Comparison of ENCODE assay signal across 1 cellular context in genomic region chr1:3326516-3327388, GRCh38.
TF ChIP-seq lines count a peak whose summit lies in the region.

No MANE protein-coding gene starts in this region.

TF ChIP-seq in HepG2, 621 proteins besides CTCF, POLR2A, EP300 and RAD21 (continued from another document and continues in another):
- TF ChIP-seq MIER3 (CRISPR knock-in tag; IDR thresholded peaks at IDR 0.05; ENCODE audit: borderline replicate concordance), result peak; percentile 26; the same call in 1 of the 2 replicates
- no peak for TF ChIP-seq ZFP37 (CRISPR knock-in tag; IDR thresholded peaks at IDR 0.05; ENCODE audit: borderline replicate concordance)
- peak; percentile 67; the same call in 1 of the 2 replicates for TF ChIP-seq ZNF761 (CRISPR knock-in tag; conservative IDR thresholded peaks at IDR 0.05)
- TF ChIP-seq ZFYVE20 (CRISPR knock-in tag; IDR thresholded peaks at IDR 0.05; ENCODE audit: borderline replicate concordance, low read depth), result no peak
- TF ChIP-seq PRDM10 (CRISPR knock-in tag; IDR thresholded peaks at IDR 0.05; ENCODE audit: low read depth), result no peak
- no peak for TF ChIP-seq CEBPZ (IDR thresholded peaks at IDR 0.05; ENCODE audit: low read length)
- no peak for TF ChIP-seq THAP8 (CRISPR knock-in tag; IDR thresholded peaks at IDR 0.05; ENCODE audit: borderline replicate concordance)
- no peak for TF ChIP-seq HNRNPK (IDR thresholded peaks at IDR 0.05; ENCODE audit: low read depth, low read length, poor library complexity, severe bottlenecking)
- no peak for TF ChIP-seq KLF11 (CRISPR knock-in tag; IDR thresholded peaks at IDR 0.05)
- no peak for TF ChIP-seq ZNF557 (CRISPR knock-in tag; IDR thresholded peaks at IDR 0.05)
- no peak for TF ChIP-seq ZBTB25 (CRISPR knock-in tag; IDR thresholded peaks at IDR 0.05)
- TF ChIP-seq ZNF234 (CRISPR knock-in tag; conservative IDR thresholded peaks at IDR 0.05), result no peak
- TF ChIP-seq ZBTB3 (CRISPR knock-in tag; IDR thresholded peaks at IDR 0.05; ENCODE audit: borderline replicate concordance, low read depth), result no peak
- no peak for TF ChIP-seq ZFP36 (IDR thresholded peaks at IDR 0.05; ENCODE audit: borderline replicate concordance, low read depth, low read length, partially characterized antibody)
- TF ChIP-seq KLF13 (CRISPR knock-in tag; IDR thresholded peaks at IDR 0.05), result no peak
- peak; percentile 87 for TF ChIP-seq PHF21A (CRISPR knock-in tag; IDR thresholded peaks at IDR 0.05)
- no peak for TF ChIP-seq ZNF576 (CRISPR knock-in tag; IDR thresholded peaks at IDR 0.05)
- TF ChIP-seq GMEB2 (CRISPR knock-in tag; IDR thresholded peaks at IDR 0.05; ENCODE audit: low read depth), result no peak
- TF ChIP-seq CCDC6 (CRISPR knock-in tag; IDR thresholded peaks at IDR 0.05), result no peak
- peak; percentile 64 for TF ChIP-seq ZFP91 (CRISPR knock-in tag; IDR thresholded peaks at IDR 0.05; ENCODE audit: borderline replicate concordance)
- TF ChIP-seq ZNF331 (CRISPR knock-in tag; IDR thresholded peaks at IDR 0.05), result peak; percentile 57
- TF ChIP-seq ZNF777 (CRISPR knock-in tag; IDR thresholded peaks at IDR 0.05), result no peak
- TF ChIP-seq ZNF570 (CRISPR knock-in tag; IDR thresholded peaks at IDR 0.05; ENCODE audit: borderline replicate concordance), result no peak
- no peak for TF ChIP-seq BHLHE40 (IDR thresholded peaks at IDR 0.05; ENCODE audit: low read length)
- no peak for TF ChIP-seq SOX6 (IDR thresholded peaks at IDR 0.05)
- TF ChIP-seq SOX6 (CRISPR knock-in tag; IDR thresholded peaks at IDR 0.05), result peak; percentile 69
- TF ChIP-seq NFE2L2 (IDR thresholded peaks at IDR 0.05; ENCODE audit: low read length), result no peak
- no peak for TF ChIP-seq REL (CRISPR knock-in tag; conservative IDR thresholded peaks at IDR 0.05)
- TF ChIP-seq DNMT3B (CRISPR knock-in tag; conservative IDR thresholded peaks at IDR 0.05), result no peak
- no peak for TF ChIP-seq KLF16 (CRISPR knock-in tag; IDR thresholded peaks at IDR 0.05)
- TF ChIP-seq KDM3A (CRISPR knock-in tag; IDR thresholded peaks at IDR 0.05; ENCODE audit: low read depth), result peak; percentile 57; the same call in 1 of the 2 replicates
- no peak for TF ChIP-seq FOXP1 (IDR thresholded peaks at IDR 0.05)
- peak; percentile 34; the same call in 1 of the 2 replicates for TF ChIP-seq FOXP1 (CRISPR knock-in tag; IDR thresholded peaks at IDR 0.05)
- no peak for TF ChIP-seq ZIK1 (CRISPR knock-in tag; IDR thresholded peaks at IDR 0.05; ENCODE audit: borderline replicate concordance, low read depth)
- no peak; the same call in 1 of the 2 replicates for TF ChIP-seq KLF15 (CRISPR knock-in tag; IDR thresholded peaks at IDR 0.05; ENCODE audit: borderline replicate concordance)
- no peak for TF ChIP-seq XRCC5 (optimal IDR thresholded peaks at IDR 0.05; ENCODE audit: low read length)
- no peak for TF ChIP-seq ZNF546 (CRISPR knock-in tag; conservative IDR thresholded peaks at IDR 0.05)
- TF ChIP-seq MLLT10 (CRISPR knock-in tag; IDR thresholded peaks at IDR 0.05), result no peak
- no peak for TF ChIP-seq SUZ12 (IDR thresholded peaks at IDR 0.05; ENCODE audit: low read depth, low read length)
- peak; percentile 68; the same call in 1 of the 2 replicates for TF ChIP-seq ZNF431 (CRISPR knock-in tag; IDR thresholded peaks at IDR 0.05; ENCODE audit: borderline replicate concordance, low read depth)
- peak; percentile 33; the same call in 1 of the 2 replicates for TF ChIP-seq HOMEZ (CRISPR knock-in tag; IDR thresholded peaks at IDR 0.05; ENCODE audit: low read depth)
- no peak for TF ChIP-seq ZNF879 (CRISPR knock-in tag; IDR thresholded peaks at IDR 0.05)
- no peak for TF ChIP-seq ISX (CRISPR knock-in tag; conservative IDR thresholded peaks at IDR 0.05)
- TF ChIP-seq ZNF607 (CRISPR knock-in tag; IDR thresholded peaks at IDR 0.05; ENCODE audit: borderline replicate concordance), result 0 out of 2 replicates have a peak, but pooled peaks have one; percentile 43
- TF ChIP-seq ARNT2 (CRISPR knock-in tag; IDR thresholded peaks at IDR 0.05; ENCODE audit: low read depth), result peak; percentile 57; the same call in 1 of the 2 replicates
- TF ChIP-seq ZNF780A (CRISPR knock-in tag; IDR thresholded peaks at IDR 0.05), result no peak
- no peak for TF ChIP-seq ZNF552 (CRISPR knock-in tag; IDR thresholded peaks at IDR 0.05; ENCODE audit: borderline replicate concordance)
- 0 out of 2 replicates have a peak, but pooled peaks have one; percentile 25 for TF ChIP-seq MYNN (CRISPR knock-in tag; IDR thresholded peaks at IDR 0.05; ENCODE audit: low read depth)
- TF ChIP-seq ZNF556 (CRISPR knock-in tag; IDR thresholded peaks at IDR 0.05; ENCODE audit: borderline replicate concordance), result no peak
